8 cellular contexts compared by ENCODE assay signal in the genomic region with DNA sequence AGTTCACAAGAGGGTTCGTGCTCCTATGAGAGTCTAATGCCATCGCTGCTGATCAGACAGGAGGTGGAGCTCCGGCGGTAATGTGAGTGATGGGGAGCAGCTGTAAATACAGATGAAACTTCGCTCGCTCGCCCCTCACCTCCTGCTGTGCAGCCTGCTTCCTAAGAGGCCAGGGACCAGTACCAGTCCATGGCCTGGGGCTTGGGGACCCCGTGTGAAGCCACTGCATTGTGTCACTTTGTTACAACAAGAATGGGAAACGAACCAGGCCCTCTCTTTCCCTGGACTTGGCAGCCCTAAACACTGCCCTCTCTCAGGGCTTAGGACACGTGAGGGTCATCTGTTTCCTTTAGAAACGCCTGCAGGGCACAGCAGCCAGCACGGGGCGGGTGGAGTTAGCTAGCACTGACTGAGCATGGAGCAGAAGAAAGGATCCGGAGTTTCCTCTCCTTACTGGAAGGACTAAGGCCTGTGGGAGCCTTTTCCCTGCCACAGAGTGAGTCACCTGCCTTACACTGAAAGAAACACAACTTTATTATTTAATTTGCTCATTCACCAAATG.
DNase-seq lines count a peak whose midpoint lies in the region; ATAC-seq and TF ChIP-seq lines count a peak whose summit lies in the region.

No MANE protein-coding gene starts in this region.

- 63% methylated on average over 14 of the region's 14 CpGs for WGBS in HUES64

- no peak for ATAC-seq in GM19395 (IDR thresholded peaks at IDR 0.05; ENCODE audit: unreplicated experiment)
- no peak for ATAC-seq in GM19467 (IDR thresholded peaks at IDR 0.05; ENCODE audit: unreplicated experiment)
- no peak for ATAC-seq in activated T-cell treated with anti-CD3 and anti-CD28 coated beads, Interleukin-2, amount 50 U/mL, for 4 hours

- peak in 48 of 61 donors; percentile 11 to 76 (median 40) for DNase-seq in caudate nucleus (lab: John Stamatoyannopoulos, UW)
- DNase-seq in kidney epithelial cell (ENCODE audit: low read depth) = peak; percentile 78
- peak; percentile 95 for DNase-seq in stromal cell of bone marrow (ENCODE audit: low read depth)
- no peak for DNase-seq in activated T-cell treated with anti-CD3 and anti-CD28 coated beads, Interleukin-2, amount 50 U/mL, for 4 hours
- no peak for DNase-seq in activated effector memory CD4-positive, alpha-beta T cell treated with Interleukin-2 at 50 U/mL for 16 hours

- H3K36me3 Mint-ChIP-seq in activated T-cell treated with anti-CD3 and anti-CD28 coated beads, Interleukin-2, amount 50 U/mL, for 4 hours (ENCODE audit: insufficient read depth) = no peaks in the 10 kb centered on the region

- H3K27ac ChIP-seq in HUES64 (ENCODE audit: low read depth, low read length) = no peak overlapping the region
- H3K27ac ChIP-seq in caudate nucleus (ENCODE audit: low read depth, low read length) = peak overlapping the region; percentile 69

- H3K9me3 ChIP-seq in HUES64 (ENCODE audit: insufficient read depth, low read depth, low read length) = no peaks in the 10 kb centered on the region

- peaks cover 15% of the 10 kb centered on the region; the same call in 1 of the 2 replicates for H3K4me1 ChIP-seq in HUES64 (ENCODE audit: insufficient read depth, low read length)

- no peak overlapping the region for H3K4me3 Mint-ChIP-seq in activated T-cell treated with anti-CD3 and anti-CD28 coated beads, Interleukin-2, amount 50 U/mL, for 4 hours

- TF ChIP-seq CTCF in kidney epithelial cell (IDR thresholded peaks at IDR 0.05; ENCODE audit: insufficient read depth, low read length, poor library complexity, severe bottlenecking) = no peak

- H3K27me3 ChIP-seq in HUES64 (ENCODE audit: insufficient read depth, low read length) (no peaks in the 10 kb centered on the region), kidney epithelial cell (ENCODE audit: control insufficient read depth, insufficient read depth, low read length) (no peaks in the 10 kb centered on the region)

- no peaks in the 10 kb centered on the region for H3K36me3 ChIP-seq in HUES64 (ENCODE audit: insufficient read depth, low read length)
- H3K36me3 ChIP-seq in kidney epithelial cell (ENCODE audit: control insufficient read depth, insufficient read depth, low read length) = peaks cover 2% of the 10 kb centered on the region

- no peaks in the 10 kb centered on the region for H3K9me3 Mint-ChIP-seq in activated T-cell treated with anti-CD3 and anti-CD28 coated beads, Interleukin-2, amount 50 U/mL, for 4 hours

- peaks cover 1% of the 10 kb centered on the region for H3K27me3 Mint-ChIP-seq in activated T-cell treated with anti-CD3 and anti-CD28 coated beads, Interleukin-2, amount 50 U/mL, for 4 hours (ENCODE audit: low read depth)

- 0 out of 2 replicates have a peak overlapping the region, but pooled peaks have one; percentile 21 for H3K9ac ChIP-seq in HUES64 (ENCODE audit: low read depth, low read length)

- H3K4me3 ChIP-seq in HUES64 (ENCODE audit: low read length) = no peak overlapping the region
- no peak overlapping the region for H3K4me3 ChIP-seq in kidney epithelial cell (ENCODE audit: low read depth, low read length)

- peaks cover 9% of the 10 kb centered on the region for H3K4me1 Mint-ChIP-seq in activated T-cell treated with anti-CD3 and anti-CD28 coated beads, Interleukin-2, amount 50 U/mL, for 4 hours (ENCODE audit: low read depth)

Comparison
In these comparisons a context has a peak if more than half of its experiments do, and no peak if none do; other contexts are left out.
1. DNase-seq: peak in caudate nucleus (48 of 61), kidney epithelial cell (single experiment) and stromal cell of bone marrow (single experiment); none in activated T-cell treated with anti-CD3 and anti-CD28 coated beads, Interleukin-2, amount 50 U/mL, for 4 hours (single experiment) and activated effector memory CD4-positive, alpha-beta T cell treated with Interleukin-2 at 50 U/mL for 16 hours (single experiment).